ENCODE assay signal across 32 cellular contexts in genomic region chr17:28256370-28256769, GRCh38.
"Had no signal": no experiment of that assay in that cellular context is flagged by ENCODE, and none has a peak within 500 bp of the region (broad histone marks: within the 10 kb centered on the region; RNA-seq: fewer than 3 reads in every experiment).

No MANE protein-coding gene starts in this region.

- H3K9me3 Mint-ChIP-seq: activated CD4-positive, alpha-beta T cell treated with anti-CD3 and anti-CD28 coated beads, Interleukin-2, amount 10 ng/mL, durations not matched to agents 24 days and 14 days; activated naive CD4-positive, alpha-beta T cell treated with anti-CD3 and anti-CD28 coated beads, Interleukin-2, amount 10 ng/mL, durations not matched to agents 7 days and 5 days; activated T-cell treated with anti-CD3 and anti-CD28 coated beads, Interleukin-2, amount 50 U/mL, for 24 hours; central memory CD8-positive, alpha-beta T cell had no signal

- ATAC-seq: activated CD4-positive, alpha-beta T cell treated with anti-CD3 and anti-CD28 coated beads for 36 hours; activated CD8-positive, alpha-beta memory T cell treated with anti-CD3 and anti-CD28 coated beads, Interleukin-2, amount 10 ng/mL, durations not matched to agents 7 days and 5 days; activated CD8-positive, alpha-beta T cell treated with anti-CD3 and anti-CD28 coated beads, Interleukin-2, amount 10 ng/mL, durations not matched to agents 7 days and 5 days; activated naive CD4-positive, alpha-beta T cell treated with anti-CD3 and anti-CD28 coated beads, Interleukin-2, amount 50 U/mL, for 72 hours; activated T-cell treated with anti-CD3 and anti-CD28 coated beads, Interleukin-2, amount 50 U/mL, for 72 hours; esophagus mucosa; foreskin keratinocyte; gastrocnemius medialis; heart left ventricle had no signal

- H3K36me3 ChIP-seq: ascending aorta, breast epithelium, cardiac muscle cell, gastrocnemius medialis, heart left ventricle had no signal

- H3K27ac Mint-ChIP-seq: activated CD4-positive, alpha-beta memory T cell treated with anti-CD3 and anti-CD28 coated beads for 36 hours; activated CD4-positive, alpha-beta T cell treated with anti-CD3 and anti-CD28 coated beads for 36 hours; activated CD4-positive, alpha-beta T cell treated with anti-CD3 and anti-CD28 coated beads, Interleukin-2, amount 10 ng/mL, durations not matched to agents 24 days and 14 days; activated CD8-positive, alpha-beta memory T cell treated with anti-CD3 and anti-CD28 coated beads, Interleukin-2, amount 10 ng/mL, durations not matched to agents 7 days and 5 days; activated CD8-positive, alpha-beta T cell treated with anti-CD3 and anti-CD28 coated beads, Interleukin-2, amount 10 ng/mL, durations not matched to agents 7 days and 5 days; activated naive CD4-positive, alpha-beta T cell treated with anti-CD3 and anti-CD28 coated beads, Interleukin-2, amount 10 ng/mL, durations not matched to agents 7 days and 5 days; activated naive CD4-positive, alpha-beta T cell treated with anti-CD3 and anti-CD28 coated beads, Interleukin-2, amount 50 U/mL, for 72 hours; activated naive CD8-positive, alpha-beta T cell treated with anti-CD3 and anti-CD28 coated beads, Interleukin-2, amount 10 ng/mL, durations not matched to agents 7 days and 5 days; activated T-cell treated with anti-CD3 and anti-CD28 coated beads, Interleukin-2, amount 50 U/mL, for 24 hours; activated T-cell treated with anti-CD3 and anti-CD28 coated beads, Interleukin-2, amount 50 U/mL, for 72 hours; brain; dendritic cell treated with granulocyte-macrophage colony-stimulating factor and Interleukin-4, amounts not matched to agents 40 ng/mL and 50 ng/mL, for 4 days; endodermal cell had no signal

- H3K4me1 Mint-ChIP-seq: endodermal cell had no signal

- H3K27ac ChIP-seq: ascending aorta, breast epithelium, cardiac muscle cell, coronary artery, dorsolateral prefrontal cortex, foreskin keratinocyte, gastrocnemius medialis, heart left ventricle had no signal

- H3K4me3 ChIP-seq: ascending aorta, breast epithelium, cardiac muscle cell, coronary artery, dorsolateral prefrontal cortex, gastrocnemius medialis, heart left ventricle had no signal

- DNase-seq: activated CD4-positive, alpha-beta memory T cell treated with anti-CD3 and anti-CD28 coated beads for 36 hours; activated CD4-positive, alpha-beta T cell treated with anti-CD3 and anti-CD28 coated beads for 36 hours; activated CD4-positive, alpha-beta T cell treated with anti-CD3 and anti-CD28 coated beads, Interleukin-2, amount 10 ng/mL, durations not matched to agents 24 days and 14 days; activated CD4-positive, CD25-positive, alpha-beta regulatory T cell; activated CD4-positive, CD25-positive, alpha-beta regulatory T cell treated with anti-CD3 and anti-CD28 coated beads, Interleukin-2, amount 50 U/mL, for 72 hours; activated CD8-positive, alpha-beta memory T cell treated with anti-CD3 and anti-CD28 coated beads, Interleukin-2, amount 10 ng/mL, durations not matched to agents 7 days and 5 days; activated CD8-positive, alpha-beta memory T cell treated with anti-CD3 and anti-CD28 coated beads, Interleukin-2, amount 50 U/mL, for 4 hours; activated CD8-positive, alpha-beta T cell treated with anti-CD3 and anti-CD28 coated beads, Interleukin-2, amount 10 ng/mL, durations not matched to agents 7 days and 5 days; activated gamma-delta T cell; activated naive CD4-positive, alpha-beta T cell; activated naive CD4-positive, alpha-beta T cell treated with anti-CD3 and anti-CD28 coated beads, Interleukin-2, amount 10 ng/mL, durations not matched to agents 7 days and 5 days; activated naive CD8-positive, alpha-beta T cell treated with anti-CD3 and anti-CD28 coated beads, Interleukin-2, amount 10 ng/mL, durations not matched to agents 7 days and 5 days; activated T-cell treated with anti-CD3 and anti-CD28 coated beads for 4 hours; activated T-cell treated with anti-CD3 and anti-CD28 coated beads, Interleukin-2, amount 50 U/mL, for 24 hours; activated T-cell treated with anti-CD3 and anti-CD28 coated beads, Interleukin-2, amount 50 U/mL, for 72 hours; dorsolateral prefrontal cortex; effector memory CD4-positive, alpha-beta T cell; endodermal cell; foreskin keratinocyte; gastrocnemius medialis; glutamatergic neuron; heart left ventricle; T-helper 2 cell had no signal

- H3K36me3 Mint-ChIP-seq: activated CD4-positive, alpha-beta memory T cell treated with anti-CD3 and anti-CD28 coated beads for 36 hours; activated CD8-positive, alpha-beta memory T cell treated with anti-CD3 and anti-CD28 coated beads, Interleukin-2, amount 10 ng/mL, durations not matched to agents 7 days and 5 days; activated naive CD4-positive, alpha-beta T cell treated with anti-CD3 and anti-CD28 coated beads, Interleukin-2, amount 10 ng/mL, durations not matched to agents 7 days and 5 days; activated naive CD4-positive, alpha-beta T cell treated with anti-CD3 and anti-CD28 coated beads, Interleukin-2, amount 50 U/mL, for 72 hours; activated naive CD8-positive, alpha-beta T cell treated with anti-CD3 and anti-CD28 coated beads, Interleukin-2, amount 10 ng/mL, durations not matched to agents 7 days and 5 days; brain had no signal

- H3K4me1 ChIP-seq: breast epithelium had no signal

- H3K9me3 ChIP-seq: ascending aorta, breast epithelium, gastrocnemius medialis had no signal

- H3K4me3 Mint-ChIP-seq: activated CD4-positive, alpha-beta memory T cell treated with anti-CD3 and anti-CD28 coated beads for 36 hours; activated CD4-positive, alpha-beta T cell treated with anti-CD3 and anti-CD28 coated beads for 36 hours; activated CD4-positive, alpha-beta T cell treated with anti-CD3 and anti-CD28 coated beads, Interleukin-2, amount 10 ng/mL, durations not matched to agents 24 days and 14 days; activated CD8-positive, alpha-beta memory T cell treated with anti-CD3 and anti-CD28 coated beads, Interleukin-2, amount 10 ng/mL, durations not matched to agents 7 days and 5 days; activated CD8-positive, alpha-beta T cell treated with anti-CD3 and anti-CD28 coated beads, Interleukin-2, amount 10 ng/mL, durations not matched to agents 7 days and 5 days; activated naive CD4-positive, alpha-beta T cell treated with anti-CD3 and anti-CD28 coated beads, Interleukin-2, amount 10 ng/mL, durations not matched to agents 7 days and 5 days; activated naive CD8-positive, alpha-beta T cell treated with anti-CD3 and anti-CD28 coated beads, Interleukin-2, amount 10 ng/mL, durations not matched to agents 7 days and 5 days; activated T-cell treated with anti-CD3 and anti-CD28 coated beads, Interleukin-2, amount 50 U/mL, for 24 hours; activated T-cell treated with anti-CD3 and anti-CD28 coated beads, Interleukin-2, amount 50 U/mL, for 72 hours; brain; central memory CD8-positive, alpha-beta T cell; dendritic cell treated with granulocyte-macrophage colony-stimulating factor and Interleukin-4, amounts not matched to agents 40 ng/mL and 50 ng/mL, for 4 days; endodermal cell had no signal

- H3K27me3 ChIP-seq: ascending aorta, breast epithelium, cardiac muscle cell, dorsolateral prefrontal cortex, foreskin keratinocyte had no signal
